8 cellular contexts compared by ENCODE assay signal in genomic region chr12:119659289-119659897, GRCh38. TPM values are rescaled to one million over a fixed set of nuclear protein-coding genes. Genes with fewer than 3 reads are reported as not detected.
A peak's percentile ranks its signal among the peaks of the same experiment; 100 is the strongest.
DNase-seq lines count a peak whose midpoint lies in the region; ATAC-seq and TF ChIP-seq lines count a peak whose summit lies in the region.

No MANE protein-coding gene starts in this region.

- no peak for DNase-seq in AG10803 (ENCODE audit: low read depth)
- peak; percentile 55 for DNase-seq in NB4 (ENCODE audit: low read depth)
- peak; percentile 38 for DNase-seq in WTC11 (ENCODE audit: low spot score)
- DNase-seq in epithelial cell of proximal tubule (ENCODE audit: low read depth): no peak
- DNase-seq in pons (ENCODE audit: low spot score): peak; percentile 24

- no peak for TF ChIP-seq POLR2A in NB4 (IDR thresholded peaks at IDR 0.05; ENCODE audit: extremely low read depth, insufficient read length)

- H3K36me3 Mint-ChIP-seq in WTC11: no peaks in the 10 kb centered on the region; the same call in 1 of the 2 replicates

- H3K27ac Mint-ChIP-seq in WTC11: no peak overlapping the region

- H3K4me1 Mint-ChIP-seq in WTC11: no peaks in the 10 kb centered on the region

- H3K4me3 Mint-ChIP-seq in WTC11: no peak overlapping the region

- H3K4me3 ChIP-seq in AG10803 (ENCODE audit: low read length) (no peak overlapping the region), NB4 (ENCODE audit: low read depth, low read length) (no peak overlapping the region), epithelial cell of proximal tubule (ENCODE audit: low read depth, low read length) (no peak overlapping the region)

- POLR2A ChIA-PET in WTC11 (lab: Charles Lee): no interaction called here

- peaks cover 2% of the 10 kb centered on the region for H3K9me3 Mint-ChIP-seq in WTC11

- ATAC-seq in WTC11 (no peak), HG03135 (IDR thresholded peaks at IDR 0.05; ENCODE audit: unreplicated experiment) (no peak), GM21786 (IDR thresholded peaks at IDR 0.05; ENCODE audit: unreplicated experiment) (no peak)

- TF ChIP-seq CTCF in AG10803 (conservative IDR thresholded peaks at IDR 0.05; ENCODE audit: low read length) (peak; percentile 96), GM12874 (IDR thresholded peaks at IDR 0.05; ENCODE audit: insufficient read depth, low read depth, low read length) (peak; percentile 77), NB4 (IDR thresholded peaks at IDR 0.05; ENCODE audit: low read depth, low read length) (peak; percentile 96), WTC11 (IDR thresholded peaks at IDR 0.05) (peak; percentile 63), epithelial cell of proximal tubule (conservative IDR thresholded peaks at IDR 0.05; ENCODE audit: low read depth, low read length) (peak; percentile 88)

- peaks cover 14% of the 10 kb centered on the region for H3K27me3 Mint-ChIP-seq in WTC11 (ENCODE audit: low read depth)

- CTCF ChIA-PET in WTC11 (lab: Charles Lee): interaction anchor here (2.5 kb wide), 1 partner anchor 16 kb away, joined by 17 read pairs; no protein-coding TSS in a partner anchor

TF ChIP-seq in WTC11, 78 proteins besides CTCF, POLR2A, EP300 and RAD21:
- TF ChIP-seq EMX1 (CRISPR knock-in tag; IDR thresholded peaks at IDR 0.05) (no peak), FOXP1 (CRISPR knock-in tag; IDR thresholded peaks at IDR 0.05; ENCODE audit: borderline replicate concordance) (no peak), CBFB (CRISPR knock-in tag; IDR thresholded peaks at IDR 0.05; ENCODE audit: low read depth) (no peak), NR1H2 (CRISPR knock-in tag; IDR thresholded peaks at IDR 0.05) (no peak), HMGA2 (CRISPR knock-in tag; IDR thresholded peaks at IDR 0.05) (no peak), CREB1 (CRISPR knock-in tag; IDR thresholded peaks at IDR 0.05) (no peak), ATF1 (CRISPR knock-in tag; IDR thresholded peaks at IDR 0.05) (no peak), TCF7 (CRISPR knock-in tag; IDR thresholded peaks at IDR 0.05; ENCODE audit: low read depth) (no peak), E2F1 (CRISPR knock-in tag; IDR thresholded peaks at IDR 0.05) (no peak), GTF2I (CRISPR knock-in tag; conservative IDR thresholded peaks at IDR 0.05) (no peak), ZNF263 (CRISPR knock-in tag; IDR thresholded peaks at IDR 0.05; ENCODE audit: low read depth) (no peak)
- TF ChIP-seq, protein P1, sequence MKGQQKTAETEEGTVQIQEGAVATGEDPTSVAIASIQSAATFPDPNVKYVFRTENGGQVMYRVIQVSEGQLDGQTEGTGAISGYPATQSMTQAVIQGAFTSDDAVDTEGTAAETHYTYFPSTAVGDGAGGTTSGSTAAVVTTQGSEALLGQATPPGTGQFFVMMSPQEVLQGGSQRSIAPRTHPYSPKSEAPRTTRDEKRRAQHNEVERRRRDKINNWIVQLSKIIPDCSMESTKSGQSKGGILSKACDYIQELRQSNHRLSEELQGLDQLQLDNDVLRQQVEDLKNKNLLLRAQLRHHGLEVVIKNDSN (CRISPR knock-in tag; IDR thresholded peaks at IDR 0.05): no peak
- TF ChIP-seq, protein P2, sequence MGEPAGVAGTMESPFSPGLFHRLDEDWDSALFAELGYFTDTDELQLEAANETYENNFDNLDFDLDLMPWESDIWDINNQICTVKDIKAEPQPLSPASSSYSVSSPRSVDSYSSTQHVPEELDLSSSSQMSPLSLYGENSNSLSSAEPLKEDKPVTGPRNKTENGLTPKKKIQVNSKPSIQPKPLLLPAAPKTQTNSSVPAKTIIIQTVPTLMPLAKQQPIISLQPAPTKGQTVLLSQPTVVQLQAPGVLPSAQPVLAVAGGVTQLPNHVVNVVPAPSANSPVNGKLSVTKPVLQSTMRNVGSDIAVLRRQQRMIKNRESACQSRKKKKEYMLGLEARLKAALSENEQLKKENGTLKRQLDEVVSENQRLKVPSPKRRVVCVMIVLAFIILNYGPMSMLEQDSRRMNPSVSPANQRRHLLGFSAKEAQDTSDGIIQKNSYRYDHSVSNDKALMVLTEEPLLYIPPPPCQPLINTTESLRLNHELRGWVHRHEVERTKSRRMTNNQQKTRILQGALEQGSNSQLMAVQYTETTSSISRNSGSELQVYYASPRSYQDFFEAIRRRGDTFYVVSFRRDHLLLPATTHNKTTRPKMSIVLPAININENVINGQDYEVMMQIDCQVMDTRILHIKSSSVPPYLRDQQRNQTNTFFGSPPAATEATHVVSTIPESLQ (CRISPR knock-in tag; IDR thresholded peaks at IDR 0.05): no peak
- TF ChIP-seq, protein P3, sequence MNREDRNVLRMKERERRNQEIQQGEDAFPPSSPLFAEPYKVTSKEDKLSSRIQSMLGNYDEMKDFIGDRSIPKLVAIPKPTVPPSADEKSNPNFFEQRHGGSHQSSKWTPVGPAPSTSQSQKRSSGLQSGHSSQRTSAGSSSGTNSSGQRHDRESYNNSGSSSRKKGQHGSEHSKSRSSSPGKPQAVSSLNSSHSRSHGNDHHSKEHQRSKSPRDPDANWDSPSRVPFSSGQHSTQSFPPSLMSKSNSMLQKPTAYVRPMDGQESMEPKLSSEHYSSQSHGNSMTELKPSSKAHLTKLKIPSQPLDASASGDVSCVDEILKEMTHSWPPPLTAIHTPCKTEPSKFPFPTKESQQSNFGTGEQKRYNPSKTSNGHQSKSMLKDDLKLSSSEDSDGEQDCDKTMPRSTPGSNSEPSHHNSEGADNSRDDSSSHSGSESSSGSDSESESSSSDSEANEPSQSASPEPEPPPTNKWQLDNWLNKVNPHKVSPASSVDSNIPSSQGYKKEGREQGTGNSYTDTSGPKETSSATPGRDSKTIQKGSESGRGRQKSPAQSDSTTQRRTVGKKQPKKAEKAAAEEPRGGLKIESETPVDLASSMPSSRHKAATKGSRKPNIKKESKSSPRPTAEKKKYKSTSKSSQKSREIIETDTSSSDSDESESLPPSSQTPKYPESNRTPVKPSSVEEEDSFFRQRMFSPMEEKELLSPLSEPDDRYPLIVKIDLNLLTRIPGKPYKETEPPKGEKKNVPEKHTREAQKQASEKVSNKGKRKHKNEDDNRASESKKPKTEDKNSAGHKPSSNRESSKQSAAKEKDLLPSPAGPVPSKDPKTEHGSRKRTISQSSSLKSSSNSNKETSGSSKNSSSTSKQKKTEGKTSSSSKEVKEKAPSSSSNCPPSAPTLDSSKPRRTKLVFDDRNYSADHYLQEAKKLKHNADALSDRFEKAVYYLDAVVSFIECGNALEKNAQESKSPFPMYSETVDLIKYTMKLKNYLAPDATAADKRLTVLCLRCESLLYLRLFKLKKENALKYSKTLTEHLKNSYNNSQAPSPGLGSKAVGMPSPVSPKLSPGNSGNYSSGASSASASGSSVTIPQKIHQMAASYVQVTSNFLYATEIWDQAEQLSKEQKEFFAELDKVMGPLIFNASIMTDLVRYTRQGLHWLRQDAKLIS (CRISPR knock-in tag; IDR thresholded peaks at IDR 0.05; ENCODE audit: borderline replicate concordance): no peak
- TF ChIP-seq, protein P4, sequence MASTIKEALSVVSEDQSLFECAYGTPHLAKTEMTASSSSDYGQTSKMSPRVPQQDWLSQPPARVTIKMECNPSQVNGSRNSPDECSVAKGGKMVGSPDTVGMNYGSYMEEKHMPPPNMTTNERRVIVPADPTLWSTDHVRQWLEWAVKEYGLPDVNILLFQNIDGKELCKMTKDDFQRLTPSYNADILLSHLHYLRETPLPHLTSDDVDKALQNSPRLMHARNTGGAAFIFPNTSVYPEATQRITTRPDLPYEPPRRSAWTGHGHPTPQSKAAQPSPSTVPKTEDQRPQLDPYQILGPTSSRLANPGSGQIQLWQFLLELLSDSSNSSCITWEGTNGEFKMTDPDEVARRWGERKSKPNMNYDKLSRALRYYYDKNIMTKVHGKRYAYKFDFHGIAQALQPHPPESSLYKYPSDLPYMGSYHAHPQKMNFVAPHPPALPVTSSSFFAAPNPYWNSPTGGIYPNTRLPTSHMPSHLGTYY (CRISPR knock-in tag; IDR thresholded peaks at IDR 0.05): no peak

RNA-seq across cellular contexts. Expression of gene PRKAB1, which starts 8.5 kb away (rescaled TPM):
- total RNA-seq in WTC11 (2021) (26.2 to 32.3 TPM (median 26.4 TPM) in 3 replicates), epithelial cell of proximal tubule (22.3 and 27.9 TPM in 2 replicates)

Comparison
In these comparisons a context has a peak if more than half of its experiments do, and no peak if none do; other contexts are left out.
1. DNase-seq: peak in NB4 (single experiment), WTC11 (single experiment) and pons (single experiment); none in AG10803 (single experiment) and epithelial cell of proximal tubule (single experiment).
2. Peak in every context shown above with its lines, with median percentiles within 50 percentile points of each other: CTCF ChIP-seq.